Comparison of ENCODE assay signal across 8 cellular contexts in the genomic region with DNA sequence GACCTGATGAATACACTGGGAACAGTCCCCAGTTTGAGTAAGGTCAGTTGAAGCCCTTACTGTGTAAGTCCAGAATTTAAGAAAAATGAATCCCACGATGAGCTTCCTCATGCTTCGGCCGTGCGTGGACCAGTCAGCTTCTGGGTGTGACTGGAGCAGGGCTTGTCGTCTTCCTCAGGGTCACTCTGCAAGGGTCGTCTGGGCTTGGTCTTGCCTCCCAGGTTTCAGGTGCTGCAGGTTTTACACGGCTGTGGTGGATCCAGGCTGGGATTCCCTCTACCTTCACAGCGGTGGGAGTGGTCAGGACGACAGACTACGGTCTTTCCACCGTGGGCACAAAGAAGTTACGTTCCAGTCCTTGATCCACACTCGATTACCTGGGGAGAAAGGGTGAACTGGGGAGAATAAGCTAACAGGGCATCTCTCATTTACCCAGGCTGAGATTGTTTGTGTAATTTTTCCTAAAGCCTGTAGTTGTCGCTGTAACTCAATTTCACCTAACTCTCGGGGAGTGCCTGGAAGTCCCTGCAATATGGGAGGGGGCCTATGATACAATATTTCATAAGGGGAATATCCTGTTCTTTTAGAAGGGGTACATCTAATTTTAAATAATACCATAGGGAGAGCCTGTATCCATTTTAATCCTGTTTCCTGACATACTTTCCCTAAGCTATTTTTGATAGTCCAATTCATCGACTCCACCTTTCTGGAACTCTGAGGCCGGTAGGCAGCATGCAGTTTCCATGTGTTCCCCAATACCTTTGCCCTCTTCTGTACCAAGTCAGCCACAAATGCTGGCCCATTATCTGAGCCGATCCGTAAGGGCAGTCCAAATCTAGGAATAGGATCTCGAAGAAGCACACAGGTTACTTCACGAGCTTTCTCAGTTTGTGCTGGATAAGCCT.
DNase-seq lines count a peak whose midpoint lies in the region; ATAC-seq, FAIRE-seq and TF ChIP-seq lines count a peak whose summit lies in the region.
"Not testable (repeated sequence)": the region's sequence is repeated elsewhere in the genome, so short reads cannot be mapped to it uniquely, and the experiment has no call there.

No MANE protein-coding gene starts in this region.

- not testable (repeated sequence) for H3K27ac ChIP-seq in HCT116 (ENCODE audit: low read depth, low read length); dorsolateral prefrontal cortex; left ventricle myocardium inferior (replicated peaks); tibial nerve

- H3K36me3 ChIP-seq in HCT116 (ENCODE audit: control insufficient read depth in 1 of 2, insufficient read depth in 2 of 2, low read length in 2 of 2); left ventricle myocardium inferior; tibial nerve: not testable (repeated sequence)

- WGBS in tibial nerve, 2 donors, result 53 to 59% methylated on average over 21 of the region's 21 CpGs

- not testable (repeated sequence) for FAIRE-seq in D721Med (lab: Jason Lieb, UNC)

- H3K4me3 ChIP-seq in HCT116 (replicated peaks in 1 of 2; ENCODE audit: low read depth in 1 of 2, low read length in 2 of 2), result peak overlapping the region in 1 of 2 experiments; percentile 35; a peak in 2 of 4 replicates
- H3K4me3 ChIP-seq in WI38 (ENCODE audit: low read depth, low read length); left ventricle myocardium inferior; tibial nerve: not testable (repeated sequence)
- peak overlapping the region in 1 of 59 donors; percentile 24 for H3K4me3 ChIP-seq in dorsolateral prefrontal cortex

- peaks cover 53% of the 10 kb centered on the region for H3K27me3 Mint-ChIP-seq in nephron progenitor cell (ENCODE audit: low read depth, poor library complexity)

- ATAC-seq in HCT116, result not testable (repeated sequence)

- TF ChIP-seq EP300 in tibial nerve (IDR thresholded peaks at IDR 0.05), result not testable (repeated sequence)

- not testable (repeated sequence) for H3K9ac ChIP-seq in HCT116 (ENCODE audit: low read length)

- H3K9me3 ChIP-seq in HCT116 (ENCODE audit: control insufficient read depth in 1 of 2, insufficient read depth in 1 of 2, low read depth in 1 of 2, low read length in 2 of 2); left ventricle myocardium inferior (replicated peaks); tibial nerve: not testable (repeated sequence)

- BruUV-seq in HCT116 (replicated peaks; lab: Mats Ljungman, UMichigan), result TSS peak; percentile 83

- not testable (repeated sequence) for DNase-seq in D721Med (ENCODE audit: insufficient read length, low spot score); HCT116 (ENCODE audit: low read depth, low spot score); dorsolateral prefrontal cortex; left ventricle myocardium inferior; nephron progenitor cell; tibial nerve (ENCODE audit: low spot score in 2 of 2)
- peak; percentile 8 for DNase-seq in NCI-H345 treated with DMSO at 0.1 percent for 48 hours (lab: John Stamatoyannopoulos, UW; ENCODE audit: unreplicated experiment)

- H3K4me2 ChIP-seq in HCT116 (ENCODE audit: low read length), result peak overlapping the region; percentile 56

- H3K9me2 ChIP-seq in HCT116 (ENCODE audit: insufficient read depth), result not testable (repeated sequence)

- TF ChIP-seq POLR2A in HCT116 (IDR thresholded peaks at IDR 0.05; ENCODE audit: borderline replicate concordance, extremely low read depth, insufficient read depth, insufficient read length); tibial nerve (IDR thresholded peaks at IDR 0.05): not testable (repeated sequence)

- RAD21 ChIA-PET in HCT116 (lab: Charles Lee; ENCODE audit: low non-redundant PET in 1 of 2, low total read pairs in 2 of 2, uncharacterized antibody in 2 of 2, unreplicated experiment in 2 of 2), result interaction anchor here in 1 of 2 experiments (1.3 kb wide), 1 partner anchor 19 kb away, joined by 4 read pairs; no protein-coding TSS in a partner anchor

- peaks cover 13 to 21% of the 10 kb centered on the region in 2 experiments for H3K4me1 ChIP-seq in HCT116 (ENCODE audit: control insufficient read depth in 1 of 2, insufficient read depth in 2 of 2, low read length in 2 of 2)
- H3K4me1 ChIP-seq in left ventricle myocardium inferior, tibial nerve: not testable (repeated sequence)

- H3K27me3 ChIP-seq in HCT116 (ENCODE audit: insufficient read depth, low read length); dorsolateral prefrontal cortex: not testable (repeated sequence)
- H3K27me3 ChIP-seq in left ventricle myocardium inferior (ENCODE audit: low read depth), result peaks cover 50% of the 10 kb centered on the region
- H3K27me3 ChIP-seq in tibial nerve, result peaks cover 0 to 35% of the 10 kb centered on the region in 2 donors

- peaks cover 11% of the 10 kb centered on the region for H3K4me1 Mint-ChIP-seq in nephron progenitor cell

- intact Hi-C loops in HCT116 (cut with micrococcal nuclease), result loop anchor here (5.0 kb wide), 1 partner anchor 104 kb away; a partner anchor contains a TSS
- intact Hi-C loops in dorsolateral prefrontal cortex (cut with DNase I); left ventricle myocardium inferior (cut with micrococcal nuclease): not testable (repeated sequence)

- H3K79me2 ChIP-seq in HCT116 (ENCODE audit: insufficient read depth, low read length), result not testable (repeated sequence)

- not testable (repeated sequence) for H3K4me3 Mint-ChIP-seq in nephron progenitor cell

- not testable (repeated sequence) for H3K27ac Mint-ChIP-seq in nephron progenitor cell

- H3K36me3 Mint-ChIP-seq in nephron progenitor cell (ENCODE audit: low read depth), result not testable (repeated sequence)

- H4K20me1 ChIP-seq in HCT116 (ENCODE audit: insufficient read depth), result not testable (repeated sequence)

- POLR2A ChIA-PET in HCT116 (lab: Charles Lee), result not testable (repeated sequence)

- H3K9me3 Mint-ChIP-seq in nephron progenitor cell, result not testable (repeated sequence)

- CTCF ChIA-PET in HCT116 (lab: Charles Lee), result interaction anchor here (0.8 to 2.1 kb wide), 6 partner anchors 9 to 183 kb away, joined by 3 to 8 read pairs (median 3); no protein-coding TSS in a partner anchor

- peak; percentile 41; the same call in 1 of the 2 replicates for TF ChIP-seq RAD21 in HCT116 (IDR thresholded peaks at IDR 0.05; ENCODE audit: low read depth)

- peak; percentile 57 for TF ChIP-seq CTCF in D721Med (IDR thresholded peaks at IDR 0.05; ENCODE audit: insufficient read depth, missing control alignments)
- TF ChIP-seq CTCF in HCT116 (IDR thresholded peaks at IDR 0.05 in 2 of 3, conservative IDR thresholded peaks at IDR 0.05 in 1 of 3; ENCODE audit: borderline replicate concordance in 1 of 3, insufficient read depth in 1 of 3, low read depth in 2 of 3, low read length in 2 of 3), result peak in 2 of 3 experiments; percentile 45 to 54; a peak in 4 of 6 replicates
- peak; percentile 38 for TF ChIP-seq CTCF in WI38 (IDR thresholded peaks at IDR 0.05; ENCODE audit: low read depth, low read length)
- TF ChIP-seq CTCF in dorsolateral prefrontal cortex (IDR thresholded peaks at IDR 0.05 in 54 of 56, conservative IDR thresholded peaks at IDR 0.05 in 2 of 56; ENCODE audit: low read depth in 1 of 56, partially characterized antibody in 56 of 56), result peak; percentile 32 to 64 (median 53)
- peak; percentile 65 for TF ChIP-seq CTCF in left ventricle myocardium inferior (IDR thresholded peaks at IDR 0.05; ENCODE audit: borderline replicate concordance)
- peak; percentile 51 for TF ChIP-seq CTCF in nephron progenitor cell (IDR thresholded peaks at IDR 0.05)
- TF ChIP-seq CTCF in tibial nerve (IDR thresholded peaks at IDR 0.05), result peak in 4 of 5 experiments; percentile 20 to 53 (median 30)

- H2AFZ ChIP-seq in HCT116 (ENCODE audit: low read depth, low read length, poor library complexity, severe bottlenecking), result not testable (repeated sequence)
